9 cellular contexts compared by ENCODE assay signal in genomic region chr22:29307658-29308147, GRCh38. TPM values are rescaled to one million over a fixed set of nuclear protein-coding genes. Genes with fewer than 3 reads are reported as not detected.
A peak's percentile ranks its signal among the peaks of the same experiment; 100 is the strongest.
DNase-seq lines count a peak whose midpoint lies in the region; ATAC-seq and TF ChIP-seq lines count a peak whose summit lies in the region.
"Had no signal": no experiment of that assay in that cellular context is flagged by ENCODE, and none has a peak within 500 bp of the region (broad histone marks: within the 10 kb centered on the region; RNA-seq: fewer than 3 reads in every experiment).

No MANE protein-coding gene starts in this region.

- no peaks in the 10 kb centered on the region for H3K27me3 ChIP-seq in brain microvascular endothelial cell (replicated peaks)
- no peaks in the 10 kb centered on the region for H3K27me3 ChIP-seq in lower lobe of right lung (ENCODE audit: low read depth)
- H3K27me3 ChIP-seq in transverse colon, result no peaks in the 10 kb centered on the region

- no peaks in the 10 kb centered on the region for H3K9me3 Mint-ChIP-seq in activated T-cell treated with anti-CD3 and anti-CD28 coated beads, Interleukin-2, amount 50 U/mL, for 72 hours

- no peak overlapping the region for H3K27ac Mint-ChIP-seq in activated T-cell treated with anti-CD3 and anti-CD28 coated beads, Interleukin-2, amount 50 U/mL, for 72 hours

- no peak for TF ChIP-seq EP300 in transverse colon (IDR thresholded peaks at IDR 0.05; ENCODE audit: low read depth)

- TF ChIP-seq CTCF in brain microvascular endothelial cell (IDR thresholded peaks at IDR 0.05; ENCODE audit: low read depth, low read length, missing control alignments) (no peak), lower lobe of right lung (IDR thresholded peaks at IDR 0.05) (no peak), transverse colon (IDR thresholded peaks at IDR 0.05) (no peak)

- no peak for TF ChIP-seq POLR2A in transverse colon (IDR thresholded peaks at IDR 0.05)

- H3K4me3 ChIP-seq in brain microvascular endothelial cell (ENCODE audit: low read depth, low read length) (peak overlapping the region; percentile 71), lower lobe of right lung (peak overlapping the region; percentile 91), transverse colon (peak overlapping the region; percentile 63 to 91 (median 78))

- in situ Hi-C loops in brain microvascular endothelial cell (cut with HindIII; ENCODE audit: low pct_ligation_motif_present, low sequenced_read_pairs), result no loop called here
- in situ Hi-C loops in transverse colon (cut with MboI; ENCODE audit: low pct_ligation_motif_present in 1 of 4, low pct_unique_long_range_greater_than_20kb in 1 of 4, low sequenced_read_pairs in 3 of 4), result no loop called here

- intact Hi-C loops in lower lobe of right lung (cut with DNase I), result no loop called here
- intact Hi-C loops in transverse colon (cut with DNase I; ENCODE audit: low total_unique reads), result no loop called here

- H3K36me3 ChIP-seq in brain microvascular endothelial cell (replicated peaks) (peaks cover 5% of the 10 kb centered on the region), lower lobe of right lung (peaks cover 6% of the 10 kb centered on the region), transverse colon (no peaks in the 10 kb centered on the region)

- H3K4me1 ChIP-seq in lower lobe of right lung, result peaks cover 68% of the 10 kb centered on the region
- H3K4me1 ChIP-seq in transverse colon, result peaks cover 38 to 70% (median 55%) of the 10 kb centered on the region in 4 donors

- WGBS in transverse colon (ENCODE audit: low coverage in 1 of 2), 2 donors, result 82% methylated on average over 17 of the region's 17 CpGs; no CpG with 5 or more reads in 1 of the 2 donors

- no peak for ATAC-seq in activated T-cell treated with anti-CD3 and anti-CD28 coated beads, Interleukin-2, amount 50 U/mL, for 72 hours (replicated peaks in 1 of 2)
- ATAC-seq in lower lobe of right lung (no peak), HG03025 (IDR thresholded peaks at IDR 0.05; ENCODE audit: low FRiP score, unreplicated experiment) (no peak)

- H3K9me3 ChIP-seq in lower lobe of right lung, result no peaks in the 10 kb centered on the region
- H3K9me3 ChIP-seq in transverse colon, result no peaks in the 10 kb centered on the region

- H3K27ac ChIP-seq in brain microvascular endothelial cell, result peak overlapping the region; percentile 74
- peak overlapping the region; percentile 90 for H3K27ac ChIP-seq in lower lobe of right lung
- H3K27ac ChIP-seq in transverse colon, result peak overlapping the region; percentile 84 to 96 (median 90)
- H3K27ac ChIP-seq: HL-60 had no signal

- DNase-seq in activated T-cell treated with anti-CD3 and anti-CD28 coated beads, Interleukin-2, amount 50 U/mL, for 72 hours, result no peak
- no peak for DNase-seq in activated T-cell treated with anti-CD3 and anti-CD28 coated beads for 4 hours
- DNase-seq in brain microvascular endothelial cell, result no peak
- no peak for DNase-seq in lower lobe of right lung
- no peak for DNase-seq in transverse colon
- no peak for DNase-seq in occipital lobe (lab: John Stamatoyannopoulos, UW)
- DNase-seq in activated gamma-delta T cell treated with Interleukin-2 at 50 U/mL for 16 hours, result no peak

- H3K4me3 Mint-ChIP-seq in activated T-cell treated with anti-CD3 and anti-CD28 coated beads, Interleukin-2, amount 50 U/mL, for 72 hours, result peak overlapping the region; percentile 79 to 80

- H3K27me3 Mint-ChIP-seq in activated T-cell treated with anti-CD3 and anti-CD28 coated beads, Interleukin-2, amount 50 U/mL, for 72 hours (ENCODE audit: low read depth), result peaks cover 35% of the 10 kb centered on the region

- H3K4me1 Mint-ChIP-seq in activated T-cell treated with anti-CD3 and anti-CD28 coated beads, Interleukin-2, amount 50 U/mL, for 72 hours (ENCODE audit: low read depth), result peaks cover 10% of the 10 kb centered on the region

- H3K36me3 Mint-ChIP-seq in activated T-cell treated with anti-CD3 and anti-CD28 coated beads, Interleukin-2, amount 50 U/mL, for 72 hours (ENCODE audit: insufficient read depth in 2 of 2), result no peaks in the 10 kb centered on the region

RNA-seq across cellular contexts. Expression of gene GAS2L1, which starts 1.3 kb away (rescaled TPM):
- total RNA-seq in activated T-cell treated with anti-CD3 and anti-CD28 coated beads, Interleukin-2, amount 50 U/mL, for 72 hours, result under 1 TPM; 0.41 to 0.79 TPM
- total RNA-seq in lower lobe of right lung (29.9 TPM), transverse colon (10 to 100 TPM; 21.1 to 81.0 (median 43.6) TPM), occipital lobe (7.3 TPM)

RNA-seq across cellular contexts. Expression of gene RASL10A, which starts 7.8 kb away (rescaled TPM):
- total RNA-seq in activated T-cell treated with anti-CD3 and anti-CD28 coated beads, Interleukin-2, amount 50 U/mL, for 72 hours, result under 1 TPM in 1 of 2 donors, not detected in 1; 0.84 TPM
- total RNA-seq in lower lobe of right lung, result 0.83 TPM
- 1 to 10 TPM in 3 of 4 donors, not detected in 1; 1.2 to 5.0 (median 2.4) TPM for total RNA-seq in transverse colon
- total RNA-seq in occipital lobe, result 15.0 TPM

RNA-seq across cellular contexts. Expression of gene EWSR1, which starts 39.6 kb away (rescaled TPM):
- 100 to 1,000 TPM; 279 to 285 TPM for total RNA-seq in activated T-cell treated with anti-CD3 and anti-CD28 coated beads, Interleukin-2, amount 50 U/mL, for 72 hours
- 159 TPM for total RNA-seq in lower lobe of right lung
- total RNA-seq in transverse colon, result 100 to 1,000 TPM; 196 to 318 (median 205) TPM
- total RNA-seq in occipital lobe, result 186 TPM

RNA-seq across cellular contexts. Expression of gene RHBDD3, which starts 39.9 kb away (rescaled TPM):
- 10 to 100 TPM; 22.4 to 29.4 TPM for total RNA-seq in activated T-cell treated with anti-CD3 and anti-CD28 coated beads, Interleukin-2, amount 50 U/mL, for 72 hours
- total RNA-seq in lower lobe of right lung (16.4 TPM), transverse colon (100 to 1,000 TPM in 1 of 4 donors, 10 to 100 TPM in 3; 20.9 to 131 (median 31.5) TPM), occipital lobe (14.3 TPM)
